In the genomic region with DNA sequence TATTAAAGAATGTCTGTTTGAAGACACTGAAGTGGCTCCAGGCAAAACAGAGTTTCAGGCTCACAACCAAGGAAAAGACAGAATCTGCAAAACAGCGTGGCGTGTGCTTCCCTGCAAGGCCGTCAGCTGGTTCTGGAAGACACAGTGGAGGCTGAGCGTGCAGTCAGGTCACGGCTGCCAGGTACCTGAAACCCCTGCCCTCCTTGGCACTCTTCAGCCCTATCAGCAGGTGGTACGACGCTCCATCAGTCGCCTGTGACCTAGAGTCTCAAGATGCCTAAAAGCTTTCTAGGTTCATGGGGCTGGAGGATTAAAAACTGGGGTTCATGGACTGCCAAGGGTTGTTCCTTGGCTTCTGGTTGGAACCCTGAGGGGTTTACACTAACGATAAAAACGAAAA, we compare ENCODE assay signal across 27 cellular contexts.
"Had no signal": no experiment of that assay in that cellular context is flagged by ENCODE, and none has a peak within 500 bp of the region (broad histone marks: within the 10 kb centered on the region; RNA-seq: fewer than 3 reads in every experiment).

No MANE protein-coding gene starts in this region.

- H3K27me3 Mint-ChIP-seq: progenitor cell of endocrine pancreas; stimulated activated memory B cell treated with anti-CD40 and anti-IgM and Interleukin-4, amounts not matched to agents 10 μg/mL and 1 μg/mL and 100 μg/mL, for 72 hours; stimulated activated naive CD8-positive, alpha-beta T cell treated with anti-CD3 and anti-CD28 coated beads, Interleukin-15, amount 100 ng/mL, for 72 hours had no signal

- H3K4me1 Mint-ChIP-seq: nephron progenitor cell; neural progenitor cell; stimulated activated memory B cell treated with anti-CD40 and anti-IgM and Interleukin-4, amounts not matched to agents 10 μg/mL and 1 μg/mL and 100 μg/mL, for 72 hours; stimulated activated naive CD8-positive, alpha-beta T cell treated with anti-CD3 and anti-CD28 coated beads, Interleukin-15, amount 100 ng/mL, for 72 hours had no signal

- H3K4me3 Mint-ChIP-seq: nephron progenitor cell; neural progenitor cell; stimulated activated memory B cell treated with anti-CD40 and anti-IgM and Interleukin-4, amounts not matched to agents 10 μg/mL and 1 μg/mL and 100 μg/mL, for 72 hours; stimulated activated naive CD8-positive, alpha-beta T cell treated with anti-CD3 and anti-CD28 coated beads, Interleukin-15, amount 100 ng/mL, for 72 hours had no signal

- H3K4me3 ChIP-seq: hepatocyte, lower lobe of right lung, neural progenitor cell, ovary, right atrium auricular region, right lobe of liver, smooth muscle cell, transverse colon, upper lobe of left lung had no signal

- DNase-seq: islet precursor cell; kidney glomerular epithelial cell; left cardiac atrium; left ventricle myocardium superior; lower lobe of right lung; mammary epithelial cell; mesenchymal stem cell; naive thymus-derived CD8-positive, alpha-beta T cell; nephron progenitor cell; ovary; right lobe of liver; stimulated activated CD4-positive, alpha-beta T cell treated with anti-CD3 and anti-CD28 coated beads, Interleukin-1b, Interleukin-23, amount 100 ng/mL, for 48 hours; stimulated activated CD4-positive, alpha-beta T cell treated with anti-CD3 and anti-CD28 coated beads, Interleukin-2, amount 100 ng/mL, for 48 hours; stimulated activated CD4-positive, alpha-beta T cell treated with anti-CD3 and anti-CD28 coated beads, Interleukin-4, amount 100 ng/mL, for 4 hours; stimulated activated CD8-positive, alpha-beta memory T cell treated with anti-CD3 and anti-CD28 coated beads, Interleukin-4, amount 100 ng/mL, for 48 hours; stimulated activated naive CD4-positive, alpha-beta T cell treated with Interleukin-2 at 50 U/mL for 16 hours; stimulated activated naive CD8-positive, alpha-beta T cell treated with anti-CD3 and anti-CD28 coated beads, Interleukin-15, amount 100 ng/mL, for 72 hours; substantia nigra; transverse colon; upper lobe of left lung had no signal

- H2AFZ ChIP-seq: hepatocyte, neural progenitor cell had no signal

- H3K9me3 ChIP-seq: lower lobe of right lung, ovary, right atrium auricular region, right lobe of liver, transverse colon, upper lobe of left lung had no signal

- H3K36me3 ChIP-seq: neural progenitor cell, ovary, right atrium auricular region, right lobe of liver, transverse colon had no signal

- H3K27ac Mint-ChIP-seq: nephron progenitor cell; neural progenitor cell; progenitor cell of endocrine pancreas; stimulated activated memory B cell treated with anti-CD40 and anti-IgM and Interleukin-4, amounts not matched to agents 10 μg/mL and 1 μg/mL and 100 μg/mL, for 72 hours; stimulated activated naive CD8-positive, alpha-beta T cell treated with anti-CD3 and anti-CD28 coated beads, Interleukin-15, amount 100 ng/mL, for 72 hours had no signal

- ATAC-seq: left cardiac atrium; left lobe of liver; left ventricle myocardium superior; lower lobe of right lung; naive thymus-derived CD8-positive, alpha-beta T cell; right lobe of liver; stimulated activated memory B cell treated with anti-CD40 and anti-IgM and Interleukin-4, amounts not matched to agents 10 μg/mL and 1 μg/mL and 100 μg/mL, for 72 hours; stimulated activated naive CD8-positive, alpha-beta T cell treated with anti-CD3 and anti-CD28 coated beads, Interleukin-15, amount 100 ng/mL, for 72 hours had no signal

- H3K4me1 ChIP-seq: lower lobe of right lung, neural progenitor cell, right lobe of liver, transverse colon, upper lobe of left lung had no signal

- H3K36me3 Mint-ChIP-seq: naive thymus-derived CD8-positive, alpha-beta T cell had no signal

- H3K27ac ChIP-seq: hepatocyte, lower lobe of right lung, neural progenitor cell, ovary, right atrium auricular region, right lobe of liver, transverse colon, upper lobe of left lung had no signal

- H3K27me3 ChIP-seq: hepatocyte, neural progenitor cell, ovary, right atrium auricular region, right lobe of liver, transverse colon, upper lobe of left lung had no signal

- H3K9ac ChIP-seq: neural progenitor cell had no signal

- H3K9me3 Mint-ChIP-seq: naive thymus-derived CD8-positive, alpha-beta T cell; nephron progenitor cell; neural progenitor cell; stimulated activated memory B cell treated with anti-CD40 and anti-IgM and Interleukin-4, amounts not matched to agents 10 μg/mL and 1 μg/mL and 100 μg/mL, for 72 hours; stimulated activated naive CD8-positive, alpha-beta T cell treated with anti-CD3 and anti-CD28 coated beads, Interleukin-15, amount 100 ng/mL, for 72 hours had no signal

- H3K4me2 ChIP-seq: hepatocyte, neural progenitor cell, smooth muscle cell had no signal
